ENCODE assay signal across 6 cellular contexts in genomic region chr16:29740630-29741015, GRCh38. TPM values are rescaled to one million over a fixed set of nuclear protein-coding genes. Genes with fewer than 3 reads are reported as not detected.
"Had no signal": no experiment of that assay in that cellular context is flagged by ENCODE, and none has a peak within 500 bp of the region (broad histone marks: within the 10 kb centered on the region; RNA-seq: fewer than 3 reads in every experiment).

No MANE protein-coding gene starts in this region.

RNA-seq across cellular contexts. Expression of gene C16orf54, which starts 5.2 kb away (rescaled TPM):
- total RNA-seq: chondrocyte, mammary epithelial cell had no signal

RNA-seq across cellular contexts. Expression of gene ZG16, which starts 37.4 kb away (rescaled TPM):
- total RNA-seq: activated CD8-positive, alpha-beta memory T cell treated with anti-CD3 and anti-CD28 coated beads for 36 hours; activated naive CD8-positive, alpha-beta T cell treated with anti-CD3 and anti-CD28 coated beads, Interleukin-2, amount 10 ng/mL, durations not matched to agents 7 days and 5 days; chondrocyte; mammary epithelial cell; mucosa of gallbladder; T-helper 1 cell treated with Interleukin-12 subunit alpha and Interleukin-12 subunit beta and Interleukin-4 antibody, amounts not matched to agents 30 ng/mL and 1 ng/mL, for 36 hours had no signal
